In the genomic region with DNA sequence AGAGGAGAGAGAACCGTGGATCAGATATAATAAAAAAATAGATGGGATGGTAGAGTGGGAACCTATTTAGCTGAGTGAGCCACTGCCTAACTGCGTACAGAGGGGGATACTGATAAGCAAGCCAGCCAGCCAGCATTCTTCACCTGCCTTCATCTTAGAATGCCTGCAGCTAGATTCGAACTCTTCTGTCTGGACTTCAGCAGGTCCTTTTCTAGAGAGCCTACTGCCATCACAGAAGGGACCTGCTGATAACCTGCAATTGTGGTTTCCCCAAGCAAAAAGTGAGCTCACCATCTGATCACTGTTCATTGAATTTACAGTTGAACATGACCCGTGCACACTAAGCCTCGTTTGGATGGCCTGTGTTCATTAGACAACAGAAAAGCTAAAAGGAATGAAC, we compare ENCODE assay signal across 16 cellular contexts.
A peak's percentile ranks its signal among the peaks of the same experiment; 100 is the strongest.
DNase-seq lines count a peak whose midpoint lies in the region; ATAC-seq lines count a peak whose summit lies in the region.
"Had no signal": no experiment of that assay in that cellular context is flagged by ENCODE, and none has a peak within 500 bp of the region (broad histone marks: within the 10 kb centered on the region; RNA-seq: fewer than 3 reads in every experiment).

No MANE protein-coding gene starts in this region.

- H3K9me3 Mint-ChIP-seq in activated CD4-positive, alpha-beta T cell treated with anti-CD3 and anti-CD28 coated beads for 36 hours (ENCODE audit: low read depth), result peaks cover 4% of the 10 kb centered on the region
- H3K9me3 Mint-ChIP-seq in activated T-helper 17 cell treated with anti-CD3 and anti-CD28 coated beads, Interleukin-2, amount 50 U/mL, for 72 hours, result no peaks in the 10 kb centered on the region
- peaks cover 0 to 2% (median 0%) of the 10 kb centered on the region in 11 donors for H3K9me3 Mint-ChIP-seq in naive thymus-derived CD4-positive, alpha-beta T cell

- intact Hi-C loops in activated CD4-positive, alpha-beta T cell treated with anti-CD3 and anti-CD28 coated beads for 36 hours (cut with DNase I, micrococcal nuclease), result no loop called here
- intact Hi-C loops in naive thymus-derived CD4-positive, alpha-beta T cell (cut with micrococcal nuclease), result loop anchor here (1.0 to 10.0 kb wide), 2 partner anchors 9 to 1122 kb away; a partner anchor contains a TSS

- H3K4me2 ChIP-seq in Karpas-422 (ENCODE audit: low read depth, low read length, poor library complexity, severe bottlenecking), result no peak overlapping the region
- H3K4me2 ChIP-seq: A549 had no signal

- ATAC-seq in activated CD4-positive, alpha-beta T cell treated with anti-CD3 and anti-CD28 coated beads for 36 hours, result no peak
- peak; percentile 37 for ATAC-seq in activated T-helper 17 cell treated with anti-CD3 and anti-CD28 coated beads, Interleukin-2, amount 50 U/mL, for 72 hours (replicated peaks)
- no peak for ATAC-seq in naive thymus-derived CD4-positive, alpha-beta T cell
- no peak for ATAC-seq in GM19351 (IDR thresholded peaks at IDR 0.05; ENCODE audit: unreplicated experiment)
- ATAC-seq: A549, lower lobe of right lung had no signal

- no peaks in the 10 kb centered on the region for H3K9me3 ChIP-seq in Karpas-422 (ENCODE audit: low read length)
- no peaks in the 10 kb centered on the region for H3K9me3 ChIP-seq in naive thymus-derived CD4-positive, alpha-beta T cell (ENCODE audit: control insufficient read depth in 2 of 3, low read length in 3 of 3)
- H3K9me3 ChIP-seq: A549, HAP-1, lower lobe of right lung had no signal

- peaks cover 95% of the 10 kb centered on the region for H3K4me1 Mint-ChIP-seq in activated CD4-positive, alpha-beta T cell treated with anti-CD3 and anti-CD28 coated beads for 36 hours
- peaks cover 47% of the 10 kb centered on the region for H3K4me1 Mint-ChIP-seq in activated T-helper 17 cell treated with anti-CD3 and anti-CD28 coated beads, Interleukin-2, amount 50 U/mL, for 72 hours
- H3K4me1 Mint-ChIP-seq in naive thymus-derived CD4-positive, alpha-beta T cell, result peaks cover 47 to 100% (median 92%) of the 10 kb centered on the region in 7 donors

- POLR2A ChIA-PET in activated CD4-positive, alpha-beta T cell treated with anti-CD3 and anti-CD28 coated beads for 36 hours (lab: Charles Lee), result no interaction called here
- POLR2A ChIA-PET in naive thymus-derived CD4-positive, alpha-beta T cell (lab: Charles Lee), result interaction anchor here (0.7 to 4.4 kb wide), 13 partner anchors 10 to 209 kb away, joined by 3 to 30 read pairs (median 4); a partner anchor contains a TSS

- H3K9ac ChIP-seq in Karpas-422 (ENCODE audit: low read length), result no peak overlapping the region

- no peak for DNase-seq in activated CD4-positive, alpha-beta T cell treated with anti-CD3 and anti-CD28 coated beads for 36 hours
- no peak for DNase-seq in activated CD4-positive, alpha-beta T cell treated with anti-CD3 and anti-CD28 coated beads, Interleukin-2, amount 50 U/mL, for 48 hours
- no peak for DNase-seq in Karpas-422
- DNase-seq in naive thymus-derived CD4-positive, alpha-beta T cell, result no peak
- no peak for DNase-seq in GM19238 (ENCODE audit: insufficient read length, low spot score)
- no peak for DNase-seq in NCI-H2227 treated with DMSO at 0.1 percent for 48 hours (lab: John Stamatoyannopoulos, UW)
- DNase-seq: activated CD8-positive, alpha-beta memory T cell treated with anti-CD3 and anti-CD28 coated beads, Interleukin-2, amount 50 U/mL, for 4 hours; dermis blood vessel endothelial cell; Kasumi-1; lower lobe of right lung; NCI-H1694 treated with DMSO at 0.1 percent for 48 hours; NCI-H69 had no signal

- H3K9me2 ChIP-seq in Karpas-422 (replicated peaks; ENCODE audit: insufficient read depth, low read length), result no peaks in the 10 kb centered on the region

- peak overlapping the region; percentile 93 for H3K27ac Mint-ChIP-seq in activated CD4-positive, alpha-beta T cell treated with anti-CD3 and anti-CD28 coated beads for 36 hours
- peak overlapping the region; percentile 79 for H3K27ac Mint-ChIP-seq in activated T-helper 17 cell treated with anti-CD3 and anti-CD28 coated beads, Interleukin-2, amount 50 U/mL, for 72 hours
- H3K27ac Mint-ChIP-seq in naive thymus-derived CD4-positive, alpha-beta T cell, result peak overlapping the region; percentile 85 to 99 (median 90)

- no peaks in the 10 kb centered on the region for H4K20me1 ChIP-seq in Karpas-422 (ENCODE audit: insufficient read depth, low read depth, low read length)

- H3K4me3 ChIP-seq in Karpas-422 (ENCODE audit: low read length), result no peak overlapping the region
- peak overlapping the region; percentile 2 for H3K4me3 ChIP-seq in naive thymus-derived CD4-positive, alpha-beta T cell (ENCODE audit: low read length)
- H3K4me3 ChIP-seq: A549, HAP-1, lower lobe of right lung had no signal

- 0 out of 2 replicates have a peak overlapping the region, but pooled peaks have one; percentile 53 for H3K27ac ChIP-seq in Karpas-422 (ENCODE audit: low read length)
- peak overlapping the region; percentile 97 for H3K27ac ChIP-seq in naive thymus-derived CD4-positive, alpha-beta T cell (ENCODE audit: low read depth, low read length)
- H3K27ac ChIP-seq: A549, lower lobe of right lung had no signal

- no peaks in the 10 kb centered on the region for H3K27me3 ChIP-seq in Karpas-422 (ENCODE audit: low read length)
- no peaks in the 10 kb centered on the region for H3K27me3 ChIP-seq in naive thymus-derived CD4-positive, alpha-beta T cell (ENCODE audit: control insufficient read depth in 2 of 2, insufficient read depth in 2 of 2, low read length in 2 of 2)

- H3K36me3 ChIP-seq in Karpas-422 (ENCODE audit: insufficient read depth, low read length), result peaks cover 3% of the 10 kb centered on the region; the same call in 1 of the 2 replicates
- H3K36me3 ChIP-seq in naive thymus-derived CD4-positive, alpha-beta T cell (ENCODE audit: control insufficient read depth in 2 of 3, insufficient read depth in 3 of 3, low read length in 3 of 3), result no peaks in the 10 kb centered on the region
- H3K36me3 ChIP-seq: HAP-1, lower lobe of right lung had no signal

- H3K4me3 Mint-ChIP-seq in activated CD4-positive, alpha-beta T cell treated with anti-CD3 and anti-CD28 coated beads for 36 hours, result peak overlapping the region; percentile 16
- H3K4me3 Mint-ChIP-seq in activated T-helper 17 cell treated with anti-CD3 and anti-CD28 coated beads, Interleukin-2, amount 50 U/mL, for 72 hours, result peak overlapping the region; percentile 58
- H3K4me3 Mint-ChIP-seq in naive thymus-derived CD4-positive, alpha-beta T cell, result peak overlapping the region; percentile 12 to 75 (median 52)

- CTCF ChIA-PET in activated CD4-positive, alpha-beta T cell treated with anti-CD3 and anti-CD28 coated beads for 36 hours (lab: Charles Lee), result interaction anchor here (0.5 to 1.7 kb wide), 7 partner anchors 9 to 93 kb away, joined by 3 to 5 read pairs (median 3); no protein-coding TSS in a partner anchor
- CTCF ChIA-PET in naive thymus-derived CD4-positive, alpha-beta T cell (lab: Charles Lee), result interaction anchor here (0.9 to 1.1 kb wide), 2 partner anchors 9 to 108 kb away, joined by 3 read pairs; no protein-coding TSS in a partner anchor

- peaks cover 100% of the 10 kb centered on the region for H3K79me2 ChIP-seq in Karpas-422 (ENCODE audit: low read length)

- no peak overlapping the region for H2AFZ ChIP-seq in Karpas-422 (ENCODE audit: low read length)

- peaks cover 42% of the 10 kb centered on the region for H3K36me3 Mint-ChIP-seq in activated CD4-positive, alpha-beta T cell treated with anti-CD3 and anti-CD28 coated beads for 36 hours (ENCODE audit: low read depth)
- H3K36me3 Mint-ChIP-seq in activated T-helper 17 cell treated with anti-CD3 and anti-CD28 coated beads, Interleukin-2, amount 50 U/mL, for 72 hours (ENCODE audit: low read depth), result peaks cover 68% of the 10 kb centered on the region
- peaks cover 0 to 46% (median 29%) of the 10 kb centered on the region in 5 donors for H3K36me3 Mint-ChIP-seq in naive thymus-derived CD4-positive, alpha-beta T cell

- no peaks in the 10 kb centered on the region for H3K27me3 Mint-ChIP-seq in activated CD4-positive, alpha-beta T cell treated with anti-CD3 and anti-CD28 coated beads for 36 hours
- H3K27me3 Mint-ChIP-seq in activated T-helper 17 cell treated with anti-CD3 and anti-CD28 coated beads, Interleukin-2, amount 50 U/mL, for 72 hours, result no peaks in the 10 kb centered on the region
- H3K27me3 Mint-ChIP-seq in naive thymus-derived CD4-positive, alpha-beta T cell, result no peaks in the 10 kb centered on the region

- H3K4me1 ChIP-seq in Karpas-422 (ENCODE audit: low read length), result peaks cover 38% of the 10 kb centered on the region
- H3K4me1 ChIP-seq in naive thymus-derived CD4-positive, alpha-beta T cell (ENCODE audit: control insufficient read depth in 2 of 2, insufficient read depth in 2 of 2, low read length in 2 of 2), result peaks cover 76 to 88% of the 10 kb centered on the region in 2 donors

Comparison
In these comparisons a context has a peak if more than half of its experiments do, and no peak if none do; other contexts are left out.
1. intact Hi-C loops: an anchor here in naive thymus-derived CD4-positive, alpha-beta T cell (1.0 to 10.0 kb wide); none called in activated CD4-positive, alpha-beta T cell treated with anti-CD3 and anti-CD28 coated beads for 36 hours.